ENCODE assay signal across 22 cellular contexts in genomic region chr5:101838329-101838964, GRCh38.
"Had no signal": no experiment of that assay in that cellular context is flagged by ENCODE, and none has a peak within 500 bp of the region (broad histone marks: within the 10 kb centered on the region; RNA-seq: fewer than 3 reads in every experiment).

No MANE protein-coding gene starts in this region.

- H3K27ac ChIP-seq: coronary artery, prostate gland, suprapubic skin, VCaP had no signal

- ATAC-seq: activated CD8-positive, alpha-beta T cell treated with anti-CD3 and anti-CD28 coated beads for 36 hours; mucosa of descending colon; naive thymus-derived CD8-positive, alpha-beta T cell; sciatic nerve; stimulated activated naive CD8-positive, alpha-beta T cell treated with anti-CD3 and anti-CD28 coated beads, Interleukin-15, Interleukin-2, amounts not matched to agents 100 U/mL and 50 U/mL, for 24 hours; T-cell had no signal

- H3K27ac Mint-ChIP-seq: activated CD8-positive, alpha-beta T cell treated with anti-CD3 and anti-CD28 coated beads for 36 hours; naive thymus-derived CD8-positive, alpha-beta T cell; T-cell; type B pancreatic cell had no signal

- H3K4me3 ChIP-seq: coronary artery, lung, mucosa of descending colon, prostate gland, suprapubic skin had no signal

- H3K9me3 Mint-ChIP-seq: activated CD8-positive, alpha-beta T cell treated with anti-CD3 and anti-CD28 coated beads for 36 hours; type B pancreatic cell had no signal

- H3K4me3 Mint-ChIP-seq: activated CD8-positive, alpha-beta T cell treated with anti-CD3 and anti-CD28 coated beads for 36 hours; naive thymus-derived CD8-positive, alpha-beta T cell; T-cell; type B pancreatic cell had no signal

- H3K36me3 Mint-ChIP-seq: naive thymus-derived CD8-positive, alpha-beta T cell; T-cell; type B pancreatic cell had no signal

- H3K9me3 ChIP-seq: mucosa of descending colon, prostate gland, suprapubic skin had no signal

- H3K4me1 Mint-ChIP-seq: naive thymus-derived CD8-positive, alpha-beta T cell; T-cell had no signal

- DNase-seq: activated CD8-positive, alpha-beta memory T cell treated with anti-CD3 and anti-CD28 coated beads, Interleukin-2, amount 50 U/mL, for 4 hours; activated CD8-positive, alpha-beta T cell treated with anti-CD3 and anti-CD28 coated beads for 36 hours; activated naive CD4-positive, alpha-beta T cell; aorta; caudate nucleus; effector CD4-positive, alpha-beta T cell; hypothalamus; mucosa of descending colon; naive thymus-derived CD8-positive, alpha-beta T cell; occipital lobe; stimulated activated CD4-positive, alpha-beta T cell treated with anti-CD3 and anti-CD28 coated beads, Interleukin-4, amount 100 ng/mL, for 1 hour; stimulated activated CD8-positive, alpha-beta memory T cell treated with anti-CD3 and anti-CD28 coated beads, Interleukin-4, amount 100 ng/mL, for 48 hours; stimulated activated naive CD8-positive, alpha-beta T cell treated with anti-CD3 and anti-CD28 coated beads, Interleukin-15, Interleukin-2, amounts not matched to agents 100 U/mL and 50 U/mL, for 24 hours; T-cell; T1000 had no signal

- H3K36me3 ChIP-seq: prostate gland, suprapubic skin had no signal

- H3K27me3 Mint-ChIP-seq: activated CD8-positive, alpha-beta T cell treated with anti-CD3 and anti-CD28 coated beads for 36 hours; naive thymus-derived CD8-positive, alpha-beta T cell; T-cell; type B pancreatic cell had no signal

- H3K27me3 ChIP-seq: suprapubic skin had no signal

- H3K4me1 ChIP-seq: prostate gland, suprapubic skin had no signal
